In the genomic region with DNA sequence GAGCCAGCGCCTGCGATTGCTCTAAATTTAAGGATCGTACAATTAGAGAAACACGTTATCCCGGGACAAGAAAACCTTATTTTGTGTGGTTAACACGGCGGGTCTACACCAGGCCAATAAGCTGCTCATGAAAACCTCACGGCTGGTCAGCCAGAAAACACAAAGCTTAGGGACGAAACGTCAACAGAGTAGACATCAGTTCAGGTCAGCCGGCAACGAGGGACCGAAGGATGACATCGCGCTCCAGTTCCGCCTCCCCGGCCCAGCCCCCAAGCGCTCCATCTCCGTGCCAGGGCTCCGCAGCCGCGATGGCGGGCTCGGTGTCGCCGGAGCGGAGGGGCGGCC, we compare ENCODE assay signal across 8 cellular contexts. TPM values are rescaled to one million over a fixed set of nuclear protein-coding genes. Genes with fewer than 3 reads are reported as not detected.
A peak's percentile ranks its signal among the peaks of the same experiment; 100 is the strongest.
DNase-seq lines count a peak whose midpoint lies in the region; ATAC-seq and TF ChIP-seq lines count a peak whose summit lies in the region.

No MANE protein-coding gene starts in this region.

- H2AFZ ChIP-seq in Karpas-422 (ENCODE audit: low read length) (0 out of 2 replicates have a peak overlapping the region, but pooled peaks have one; percentile 44), hepatocyte (peak overlapping the region; percentile 52)

- WGBS in hepatocyte (ENCODE audit: low lambda C conversion rate, missing lambda C conversion rate) = under 1% methylated on average over 23 of the region's 28 CpGs

- peaks cover 22% of the 10 kb centered on the region for H3K36me3 Mint-ChIP-seq in activated naive CD8-positive, alpha-beta T cell treated with anti-CD3 and anti-CD28 coated beads for 36 hours

- peak overlapping the region; percentile 91 for H3K4me2 ChIP-seq in Karpas-422 (ENCODE audit: low read depth, low read length, poor library complexity, severe bottlenecking)
- peak overlapping the region; percentile 83 for H3K4me2 ChIP-seq in hepatocyte
- peak overlapping the region; percentile 98 for H3K4me2 ChIP-seq in skeletal muscle satellite cell (ENCODE audit: low read length)

- H3K9ac ChIP-seq in Karpas-422 (ENCODE audit: low read length) = peak overlapping the region; percentile 85
- peak overlapping the region; percentile 98 for H3K9ac ChIP-seq in skeletal muscle satellite cell (ENCODE audit: low read depth, low read length)

- H3K4me3 ChIP-seq in GM12864 (ENCODE audit: low read depth, low read length) (peak overlapping the region; percentile 96), Karpas-422 (ENCODE audit: low read length) (peak overlapping the region; percentile 85), hepatocyte (peak overlapping the region; percentile 75), skeletal muscle satellite cell (ENCODE audit: low read length) (peak overlapping the region; percentile 96)

- H3K9me3 Mint-ChIP-seq in activated naive CD8-positive, alpha-beta T cell treated with anti-CD3 and anti-CD28 coated beads for 36 hours = no peaks in the 10 kb centered on the region

- ATAC-seq in GM21717 (IDR thresholded peaks at IDR 0.05; ENCODE audit: unreplicated experiment) = peak; percentile 50

- H4K20me1 ChIP-seq in Karpas-422 (ENCODE audit: insufficient read depth, low read depth, low read length) (0 out of 2 replicates have a peak, but pooled peaks cover 4% of the 10 kb centered on the region), hepatocyte (ENCODE audit: insufficient read depth, poor library complexity, severe bottlenecking) (no peaks in the 10 kb centered on the region)

- peak overlapping the region; percentile 92 for H3K27ac Mint-ChIP-seq in activated naive CD8-positive, alpha-beta T cell treated with anti-CD3 and anti-CD28 coated beads for 36 hours

- H3K36me3 ChIP-seq in Karpas-422 (ENCODE audit: insufficient read depth, low read length) = peaks cover 32% of the 10 kb centered on the region
- H3K36me3 ChIP-seq in hepatocyte (replicated peaks; ENCODE audit: insufficient read depth, low read depth) = no peaks in the 10 kb centered on the region
- H3K36me3 ChIP-seq in skeletal muscle satellite cell (ENCODE audit: insufficient read depth, low read length) = peaks cover 18% of the 10 kb centered on the region

- peak overlapping the region; percentile 81 for H3K27ac ChIP-seq in Karpas-422 (ENCODE audit: low read length)
- peak overlapping the region; percentile 96 for H3K27ac ChIP-seq in hepatocyte

- peaks cover 36% of the 10 kb centered on the region for H3K4me1 Mint-ChIP-seq in activated naive CD8-positive, alpha-beta T cell treated with anti-CD3 and anti-CD28 coated beads for 36 hours

- H3K9me2 ChIP-seq in Karpas-422 (replicated peaks; ENCODE audit: insufficient read depth, low read length) (no peaks in the 10 kb centered on the region), hepatocyte (replicated peaks; ENCODE audit: insufficient read depth) (no peaks in the 10 kb centered on the region)

- no peak for DNase-seq in GM12864 (ENCODE audit: low read depth)
- DNase-seq in Karpas-422 = peak; percentile 84
- DNase-seq in activated naive CD8-positive, alpha-beta T cell treated with anti-CD3 and anti-CD28 coated beads for 36 hours = no peak
- DNase-seq in hepatocyte (ENCODE audit: low spot score) = no peak
- no peak for DNase-seq in OCI-M2 (lab: John Stamatoyannopoulos, UW; ENCODE audit: unreplicated experiment)
- no peak for DNase-seq in cortex of kidney (lab: John Stamatoyannopoulos, UW)

- TF ChIP-seq CTCF in GM12864 (IDR thresholded peaks at IDR 0.05; ENCODE audit: low read depth, low read length, missing control alignments) (no peak), hepatocyte (IDR thresholded peaks at IDR 0.05; ENCODE audit: poor library complexity) (no peak)

- H3K79me2 ChIP-seq in Karpas-422 (ENCODE audit: low read length) (peaks cover 61% of the 10 kb centered on the region), hepatocyte (peaks cover 51% of the 10 kb centered on the region)

- no peaks in the 10 kb centered on the region for H3K27me3 Mint-ChIP-seq in activated naive CD8-positive, alpha-beta T cell treated with anti-CD3 and anti-CD28 coated beads for 36 hours

- H3K4me3 Mint-ChIP-seq in activated naive CD8-positive, alpha-beta T cell treated with anti-CD3 and anti-CD28 coated beads for 36 hours = peak overlapping the region; percentile 91

- H3K27me3 ChIP-seq in Karpas-422 (ENCODE audit: low read length) (no peaks in the 10 kb centered on the region), hepatocyte (no peaks in the 10 kb centered on the region), skeletal muscle satellite cell (ENCODE audit: control insufficient read depth, insufficient read depth, low read length) (no peaks in the 10 kb centered on the region)

- H3K4me1 ChIP-seq in Karpas-422 (ENCODE audit: low read length) = peaks cover 46% of the 10 kb centered on the region
- peaks cover 17% of the 10 kb centered on the region for H3K4me1 ChIP-seq in hepatocyte (ENCODE audit: insufficient read depth)
- H3K4me1 ChIP-seq in skeletal muscle satellite cell (ENCODE audit: control insufficient read depth, insufficient read depth, low read length) = peaks cover 35% of the 10 kb centered on the region

- H3K9me3 ChIP-seq in Karpas-422 (ENCODE audit: low read length) (no peaks in the 10 kb centered on the region), hepatocyte (ENCODE audit: low read depth) (no peaks in the 10 kb centered on the region), skeletal muscle satellite cell (replicated peaks; ENCODE audit: low read length) (no peaks in the 10 kb centered on the region)

RNA-seq across cellular contexts. Expression of gene TM2D3, which starts 0.5 kb away (rescaled TPM):
- 22.7 and 42.2 TPM in 2 replicates for total RNA-seq in Karpas-422 (2014; rRNA removed; shearing (Covaris generic); ENCODE audit: low replicate concordance)
- total RNA-seq in activated naive CD8-positive, alpha-beta T cell treated with anti-CD3 and anti-CD28 coated beads for 36 hours = 10 to 100 TPM; 37.2 to 41.7 TPM
- 41.9 and 46.6 TPM in 2 replicates for total RNA-seq in hepatocyte
- polyA plus RNA-seq in hepatocyte = 49.6 and 55.7 TPM in 2 replicates
- total RNA-seq in skeletal muscle satellite cell (2012; rRNA removed) = 21.5 and 28.4 TPM in 2 replicates
